Comparison of ENCODE assay signal across 13 cellular contexts in genomic region chr6:106247293-106247692, GRCh38.
A peak's percentile ranks its signal among the peaks of the same experiment; 100 is the strongest.
DNase-seq lines count a peak whose midpoint lies in the region; ATAC-seq lines count a peak whose summit lies in the region.
"Had no signal": no experiment of that assay in that cellular context is flagged by ENCODE, and none has a peak within 500 bp of the region (broad histone marks: within the 10 kb centered on the region; RNA-seq: fewer than 3 reads in every experiment).

No MANE protein-coding gene starts in this region.

- H3K4me1 Mint-ChIP-seq in central memory CD8-positive, alpha-beta T cell: peaks cover 34% of the 10 kb centered on the region
- peaks cover 11 to 22% of the 10 kb centered on the region in 2 donors for H3K4me1 Mint-ChIP-seq in immature natural killer cell

- peak overlapping the region; percentile 22 for H3K27ac Mint-ChIP-seq in central memory CD8-positive, alpha-beta T cell (ENCODE audit: low read depth)
- H3K27ac Mint-ChIP-seq in immature natural killer cell: peak overlapping the region in 1 of 6 donors; percentile 72
- H3K27ac Mint-ChIP-seq: activated CD8-positive, alpha-beta T cell treated with anti-CD3 and anti-CD28 coated beads, Interleukin-2, amount 10 ng/mL, durations not matched to agents 7 days and 5 days; T-helper 2 cell treated with Interferon-gamma antibody and Interleukin-4, amounts not matched to agents 5 μg/mL and 100 μg/mL, for 36 hours had no signal

- peak; percentile 39 for ATAC-seq in GM18498 (IDR thresholded peaks at IDR 0.05; ENCODE audit: unreplicated experiment)
- peak; percentile 41 for ATAC-seq in GM19468 (IDR thresholded peaks at IDR 0.05; ENCODE audit: extremely low read depth, unreplicated experiment)
- peak; percentile 54 for ATAC-seq in HG03457 (IDR thresholded peaks at IDR 0.05; ENCODE audit: unreplicated experiment)
- ATAC-seq in central memory CD8-positive, alpha-beta T cell (replicated peaks; ENCODE audit: extremely low read depth, poor library complexity, severe bottlenecking): no peak
- ATAC-seq: activated CD8-positive, alpha-beta T cell treated with anti-CD3 and anti-CD28 coated beads, Interleukin-2, amount 10 ng/mL, durations not matched to agents 7 days and 5 days; foreskin keratinocyte had no signal

- peaks cover 14% of the 10 kb centered on the region for H3K36me3 Mint-ChIP-seq in central memory CD8-positive, alpha-beta T cell (ENCODE audit: insufficient read depth)
- peaks cover 5 to 11% (median 11%) of the 10 kb centered on the region in 3 donors for H3K36me3 Mint-ChIP-seq in immature natural killer cell

- no peaks in the 10 kb centered on the region for H3K9me3 Mint-ChIP-seq in central memory CD8-positive, alpha-beta T cell
- no peaks in the 10 kb centered on the region for H3K9me3 Mint-ChIP-seq in immature natural killer cell
- H3K9me3 Mint-ChIP-seq: T-helper 2 cell treated with Interferon-gamma antibody and Interleukin-4, amounts not matched to agents 5 μg/mL and 100 μg/mL, for 36 hours had no signal

- no peaks in the 10 kb centered on the region for H3K27me3 Mint-ChIP-seq in central memory CD8-positive, alpha-beta T cell
- H3K27me3 Mint-ChIP-seq in immature natural killer cell (ENCODE audit: low read depth in 3 of 3): no peaks in the 10 kb centered on the region

- H3K4me3 Mint-ChIP-seq in central memory CD8-positive, alpha-beta T cell: no peak overlapping the region
- H3K4me3 Mint-ChIP-seq in immature natural killer cell: no peak overlapping the region
- H3K4me3 Mint-ChIP-seq: activated CD8-positive, alpha-beta T cell treated with anti-CD3 and anti-CD28 coated beads, Interleukin-2, amount 10 ng/mL, durations not matched to agents 7 days and 5 days; T-helper 2 cell treated with Interferon-gamma antibody and Interleukin-4, amounts not matched to agents 5 μg/mL and 100 μg/mL, for 36 hours had no signal

- DNase-seq in central memory CD8-positive, alpha-beta T cell (ENCODE audit: low spot score in 2 of 2): no peak
- DNase-seq in NCI-H146 (lab: John Stamatoyannopoulos, UW): no peak
- no peak for DNase-seq in central memory CD4-positive, alpha-beta T cell
- no peak for DNase-seq in HCEC 1CT
- no peak for DNase-seq in immature natural killer cell
- DNase-seq: activated CD8-positive, alpha-beta T cell treated with anti-CD3 and anti-CD28 coated beads, Interleukin-2, amount 10 ng/mL, durations not matched to agents 7 days and 5 days; BE2C; foreskin keratinocyte; NCI-H526 treated with DMSO at 0.1 percent for 48 hours had no signal
